Comparison of ENCODE assay signal across 8 cellular contexts in the genomic region with DNA sequence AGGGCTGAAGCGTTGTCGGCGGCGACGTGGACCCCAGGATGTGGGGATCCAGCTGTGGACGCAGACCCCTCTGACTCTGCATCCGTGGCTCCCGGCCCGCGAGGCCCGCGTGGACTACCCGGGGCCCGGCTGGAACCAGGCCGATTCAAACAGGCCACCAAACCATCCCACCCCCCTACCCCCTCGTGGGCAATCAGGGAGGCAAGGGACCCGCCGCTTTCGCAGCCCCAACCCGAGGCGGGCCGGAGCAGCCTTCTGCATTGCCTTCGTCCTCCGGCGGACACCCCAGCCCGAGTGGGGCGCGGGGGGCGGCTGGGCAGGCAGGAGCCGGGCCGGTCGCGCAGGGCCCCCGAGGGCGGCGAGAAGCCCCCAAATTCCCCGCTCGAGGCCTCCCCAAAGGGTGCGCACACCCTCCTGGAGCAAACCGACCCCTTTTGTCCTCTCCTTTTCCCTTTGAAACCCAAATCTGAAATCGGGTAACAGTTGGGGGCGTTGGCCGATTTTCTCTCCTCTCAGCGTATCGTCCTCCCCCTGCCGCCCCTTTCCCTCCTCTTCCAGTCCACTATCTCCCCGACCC. TPM values are rescaled to one million over a fixed set of nuclear protein-coding genes. Genes with fewer than 3 reads are reported as not detected.
A peak's percentile ranks its signal among the peaks of the same experiment; 100 is the strongest.
DNase-seq lines count a peak whose midpoint lies in the region; ATAC-seq and TF ChIP-seq lines count a peak whose summit lies in the region.

No MANE protein-coding gene starts in this region.

- TF ChIP-seq CTCF in Caco-2 (IDR thresholded peaks at IDR 0.05; ENCODE audit: insufficient read depth in 1 of 2, low read depth in 1 of 2, low read length in 1 of 2, severe bottlenecking in 1 of 2, unreplicated experiment in 1 of 2) (no peak), coronary artery (IDR thresholded peaks at IDR 0.05) (no peak)

- H3K4me1 Mint-ChIP-seq in Caco-2 (ENCODE audit: low read depth, unreplicated experiment) (peaks cover 6% of the 10 kb centered on the region), naive B cell (peaks cover 28 to 41% (median 34%) of the 10 kb centered on the region in 3 donors)

- H3K36me3 Mint-ChIP-seq in Caco-2 (ENCODE audit: insufficient read depth, unreplicated experiment) (peaks cover 13% of the 10 kb centered on the region), naive B cell (peaks cover 0 to 3% of the 10 kb centered on the region in 2 donors)

- peaks cover 9% of the 10 kb centered on the region for H3K27me3 Mint-ChIP-seq in Caco-2 (ENCODE audit: insufficient read depth, unreplicated experiment)
- H3K27me3 Mint-ChIP-seq in naive B cell = peaks cover 48 to 56% (median 50%) of the 10 kb centered on the region in 3 donors

- no peaks in the 10 kb centered on the region for H3K79me2 ChIP-seq in Karpas-422 (ENCODE audit: low read length)

- CTCF ChIA-PET in Caco-2 (lab: Charles Lee) = interaction anchor here (0.6 to 1.6 kb wide), 15 partner anchors 16 to 1327 kb away, joined by 3 to 24 read pairs (median 4); a partner anchor contains a TSS

- peak overlapping the region; percentile 62 for H3K9ac ChIP-seq in Karpas-422 (ENCODE audit: low read length)

- DNase-seq in Caco-2 (peak in 1 of 2 experiments; percentile 42), Karpas-422 (no peak), coronary artery (ENCODE audit: low spot score) (no peak), naive B cell (no peak), NCI-H2227 treated with DMSO at 0.1 percent for 48 hours (lab: John Stamatoyannopoulos, UW) (no peak), T1000 (lab: John Stamatoyannopoulos, UW) (no peak), GM19238 (ENCODE audit: insufficient read length, low spot score) (no peak)

- H3K4me1 ChIP-seq in Caco-2 (no peaks in the 10 kb centered on the region), Karpas-422 (ENCODE audit: low read length) (peaks cover 48% of the 10 kb centered on the region)

- H3K4me3 ChIP-seq in Caco-2 (ENCODE audit: low read depth, low read length) (peak overlapping the region; percentile 49), Karpas-422 (ENCODE audit: low read length) (peak overlapping the region; percentile 67), coronary artery (peak overlapping the region; percentile 54)

- ATAC-seq in naive B cell (ENCODE audit: low read depth in 2 of 2) (no peak), GM21717 (IDR thresholded peaks at IDR 0.05; ENCODE audit: unreplicated experiment) (no peak)

- H3K4me3 Mint-ChIP-seq in Caco-2 (ENCODE audit: unreplicated experiment) (peak overlapping the region; percentile 93), naive B cell (peak overlapping the region; percentile 64 to 91 (median 78))

- H3K27ac ChIP-seq in Karpas-422 (ENCODE audit: low read length) (no peak overlapping the region), coronary artery (no peak overlapping the region)

- H2AFZ ChIP-seq in Karpas-422 (ENCODE audit: low read length) = peak overlapping the region; percentile 72

- H3K9me2 ChIP-seq in Karpas-422 (replicated peaks; ENCODE audit: insufficient read depth, low read length) = no peaks in the 10 kb centered on the region

- no peaks in the 10 kb centered on the region for H3K9me3 ChIP-seq in Caco-2
- H3K9me3 ChIP-seq in Karpas-422 (ENCODE audit: low read length) = no peaks in the 10 kb centered on the region

- H4K20me1 ChIP-seq in Karpas-422 (ENCODE audit: insufficient read depth, low read depth, low read length) = no peaks in the 10 kb centered on the region

- POLR2A ChIA-PET in Caco-2 (lab: Charles Lee) = interaction anchor here (0.7 kb wide), 1 partner anchor 123 kb away, joined by 7 read pairs; no protein-coding TSS in a partner anchor

- no peak overlapping the region for H3K27ac Mint-ChIP-seq in Caco-2 (ENCODE audit: unreplicated experiment)
- peak overlapping the region in 4 of 6 donors; percentile 88 to 99 (median 94) for H3K27ac Mint-ChIP-seq in naive B cell

- BruUV-seq in Caco-2 (replicated peaks; lab: Mats Ljungman, UMichigan) = no TSS peak

- no peaks in the 10 kb centered on the region for H3K9me3 Mint-ChIP-seq in Caco-2 (ENCODE audit: unreplicated experiment)
- H3K9me3 Mint-ChIP-seq in naive B cell = peaks cover 0 to 10% (median 4%) of the 10 kb centered on the region in 7 donors

- H3K36me3 ChIP-seq in Caco-2 (ENCODE audit: control insufficient read depth, insufficient read depth, low read length) = no peaks in the 10 kb centered on the region
- no peaks in the 10 kb centered on the region for H3K36me3 ChIP-seq in Karpas-422 (ENCODE audit: insufficient read depth, low read length)

- peak overlapping the region; percentile 93 for H3K4me2 ChIP-seq in Karpas-422 (ENCODE audit: low read depth, low read length, poor library complexity, severe bottlenecking)

- intact Hi-C loops in Caco-2 (cut with micrococcal nuclease; ENCODE audit: unreplicated experiment) = loop anchor here (1.0 to 10.0 kb wide), 7 partner anchors 103 to 940 kb away; no protein-coding TSS in a partner anchor

- H3K27me3 ChIP-seq in Caco-2 (replicated peaks; ENCODE audit: control insufficient read depth, insufficient read depth, low read length) = no peaks in the 10 kb centered on the region; the same call in 1 of the 2 replicates
- no peaks in the 10 kb centered on the region for H3K27me3 ChIP-seq in Karpas-422 (ENCODE audit: low read length)

RNA-seq across cellular contexts. Expression of a gene that starts 7.3 kb away (rescaled TPM):
- total RNA-seq in Caco-2 (2022) = 2.9 TPM in 2 replicates
- not detected in 2 replicates for total RNA-seq in Karpas-422 (2014; rRNA removed; shearing (Covaris generic); ENCODE audit: low replicate concordance)
- not detected for polyA plus RNA-seq in naive B cell (ENCODE audit: low read depth in 6 of 6)

RNA-seq across cellular contexts. Expression of a gene that starts 53.4 kb away (rescaled TPM):
- 23.6 and 26.4 TPM in 2 replicates for total RNA-seq in Caco-2 (2022)
- total RNA-seq in Karpas-422 (2014; rRNA removed; shearing (Covaris generic); ENCODE audit: low replicate concordance) = 29.0 and 47.4 TPM in 2 replicates
- 10 to 100 TPM; 13.9 to 22.1 (median 16.5) TPM for polyA plus RNA-seq in naive B cell (ENCODE audit: low read depth in 6 of 6)
